9 cellular contexts compared by ENCODE assay signal in genomic region chr1:46934852-46935251, GRCh38. TPM values are rescaled to one million over a fixed set of nuclear protein-coding genes. Genes with fewer than 3 reads are reported as not detected.
A peak's percentile ranks its signal among the peaks of the same experiment; 100 is the strongest.
DNase-seq lines count a peak whose midpoint lies in the region; ATAC-seq and TF ChIP-seq lines count a peak whose summit lies in the region.
"Not testable (repeated sequence)": the region's sequence is repeated elsewhere in the genome, so short reads cannot be mapped to it uniquely, and the experiment has no call there.
"Had no signal": no experiment of that assay in that cellular context is flagged by ENCODE, and none has a peak within 500 bp of the region (broad histone marks: within the 10 kb centered on the region; RNA-seq: fewer than 3 reads in every experiment).

No MANE protein-coding gene starts in this region.

- not testable (repeated sequence) for H3K9ac ChIP-seq in parathyroid adenoma

- not testable (repeated sequence) for H3K9me3 ChIP-seq in RWPE2 (ENCODE audit: severe bottlenecking); parathyroid adenoma (ENCODE audit: control insufficient read depth, low read length)

- in situ Hi-C loops in brain microvascular endothelial cell (cut with HindIII; ENCODE audit: low pct_ligation_motif_present, low sequenced_read_pairs): not testable (repeated sequence)

- not testable (repeated sequence) for H3K27ac ChIP-seq in RWPE2 (ENCODE audit: poor library complexity, severe bottlenecking); brain microvascular endothelial cell; parathyroid adenoma

- peak; percentile 6 for DNase-seq in A172 (ENCODE audit: low spot score)
- DNase-seq in GM06990 (ENCODE audit: extremely low read depth, insufficient read length); RWPE2 (ENCODE audit: low spot score); brain microvascular endothelial cell: not testable (repeated sequence)
- DNase-seq in HuH-7 (ENCODE audit: low spot score): peak; percentile 8
- peak; percentile 25 for DNase-seq in fibroblast of pulmonary artery (ENCODE audit: low read depth)
- DNase-seq in kidney tubule cell (ENCODE audit: low spot score): peak; percentile 25

- not testable (repeated sequence) for H3K4me2 ChIP-seq in parathyroid adenoma (ENCODE audit: low read length)

- H3K4me3 ChIP-seq in GM06990 (replicated peaks; ENCODE audit: low read depth, low read length); RWPE2 (ENCODE audit: severe bottlenecking); brain microvascular endothelial cell (ENCODE audit: low read depth, low read length); fibroblast of pulmonary artery (replicated peaks; ENCODE audit: low read depth, low read length); parathyroid adenoma (ENCODE audit: low read depth, low read length): not testable (repeated sequence)

- peak; percentile 43 for TF ChIP-seq CTCF in GM06990 (IDR thresholded peaks at IDR 0.05; ENCODE audit: insufficient read depth, low read length, poor library complexity, severe bottlenecking)
- TF ChIP-seq CTCF in RWPE2 (IDR thresholded peaks at IDR 0.05; ENCODE audit: poor library complexity, severe bottlenecking): peak; percentile 36
- peak; percentile 42 for TF ChIP-seq CTCF in brain microvascular endothelial cell (IDR thresholded peaks at IDR 0.05; ENCODE audit: low read depth, low read length, missing control alignments)
- peak; percentile 51 for TF ChIP-seq CTCF in fibroblast of pulmonary artery (IDR thresholded peaks at IDR 0.05; ENCODE audit: low read length, missing control alignments)
- peak; percentile 21 for TF ChIP-seq CTCF in parathyroid adenoma (IDR thresholded peaks at IDR 0.05)

- not testable (repeated sequence) for H3K79me2 ChIP-seq in parathyroid adenoma

- H2AFZ ChIP-seq in parathyroid adenoma: not testable (repeated sequence)

- H3K27me3 ChIP-seq in GM06990 (replicated peaks; ENCODE audit: control insufficient read depth, insufficient read depth, low read length); RWPE2 (ENCODE audit: insufficient read depth, poor library complexity, severe bottlenecking); brain microvascular endothelial cell (replicated peaks); parathyroid adenoma (ENCODE audit: control insufficient read depth, insufficient read depth, low read length): not testable (repeated sequence)

- not testable (repeated sequence) for H3K4me1 ChIP-seq in RWPE2 (ENCODE audit: insufficient read depth, poor library complexity, severe bottlenecking); parathyroid adenoma

- ATAC-seq in RWPE2 (ENCODE audit: low read depth): peak; percentile 63; the same call in 2 of the 3 replicates

- H3K36me3 ChIP-seq in GM06990 (ENCODE audit: control insufficient read depth, insufficient read depth, low read length); RWPE2 (ENCODE audit: low read depth); brain microvascular endothelial cell (replicated peaks); parathyroid adenoma (ENCODE audit: control insufficient read depth, insufficient read depth, low read length): not testable (repeated sequence)

RNA-seq across cellular contexts. Expression of gene CYP4A11, which starts 6.4 kb away (rescaled TPM):
- total RNA-seq in A172 (2014; rRNA removed; shearing (Covaris generic)): not detected in 2 replicates
- total RNA-seq: cardiac septum had no signal
